In the genomic region with DNA sequence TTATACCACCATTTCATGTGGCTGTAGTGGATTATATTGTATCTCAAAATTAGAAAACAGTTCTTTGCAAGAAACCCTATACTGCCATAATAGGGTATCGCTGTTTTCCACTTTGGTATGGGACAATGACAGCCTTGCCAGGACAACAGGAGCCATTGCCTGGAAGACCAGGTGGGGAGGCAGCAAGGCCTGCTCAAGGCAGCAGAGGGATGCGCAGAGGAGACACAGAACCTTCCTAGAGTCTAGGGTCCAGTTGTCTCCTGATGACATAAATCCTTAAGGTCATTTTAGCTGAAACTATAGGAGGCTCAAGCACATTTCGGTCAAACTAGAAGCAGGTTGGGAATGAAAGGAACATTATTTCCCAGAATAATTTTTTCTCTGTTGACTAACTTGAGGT, we compare ENCODE assay signal across 20 cellular contexts. TPM values are rescaled to one million over a fixed set of nuclear protein-coding genes. Genes with fewer than 3 reads are reported as not detected.
DNase-seq lines count a peak whose midpoint lies in the region; ATAC-seq and TF ChIP-seq lines count a peak whose summit lies in the region.
"Had no signal": no experiment of that assay in that cellular context is flagged by ENCODE, and none has a peak within 500 bp of the region (broad histone marks: within the 10 kb centered on the region; RNA-seq: fewer than 3 reads in every experiment).

No MANE protein-coding gene starts in this region.

- H3K27ac Mint-ChIP-seq in MCF 10A (ENCODE audit: low read depth, unreplicated experiment) = peak overlapping the region; percentile 23
- peak overlapping the region; percentile 98 for H3K27ac Mint-ChIP-seq in dendritic cell treated with granulocyte-macrophage colony-stimulating factor and Interleukin-4, amounts not matched to agents 40 ng/mL and 50 ng/mL, for 4 days

- peaks cover 32% of the 10 kb centered on the region for H3K4me1 Mint-ChIP-seq in MCF 10A (ENCODE audit: insufficient read depth, unreplicated experiment)
- peaks cover 73% of the 10 kb centered on the region for H3K4me1 Mint-ChIP-seq in dendritic cell treated with granulocyte-macrophage colony-stimulating factor and Interleukin-4, amounts not matched to agents 40 ng/mL and 50 ng/mL, for 4 days (ENCODE audit: low read depth)

- dilution Hi-C loops in mammary epithelial cell (cut with HindIII; ENCODE audit: low sequenced_read_pairs) = no loop called here

- BruUV-seq in MCF 10A (replicated peaks; lab: Mats Ljungman, UMichigan) (no TSS peak), mammary epithelial cell (replicated peaks; lab: Mats Ljungman, UMichigan) (no TSS peak)

- whole genome bisulfite sequencing in mammary epithelial cell (ENCODE audit: low coverage, missing lambda C conversion rate) = 100% methylated on average over 3 of the region's 3 CpGs
- WGBS in prostate gland = 82% methylated on average over 3 of the region's 3 CpGs

- H3K4me2 ChIP-seq in mammary epithelial cell (ENCODE audit: insufficient read depth, low read depth, low read length) = no peak overlapping the region

- TF ChIP-seq POLR2A in prostate gland (IDR thresholded peaks at IDR 0.05) = no peak

- H3K27ac ChIP-seq in mammary epithelial cell (ENCODE audit: insufficient read depth, low read depth, low read length) = no peak overlapping the region
- peak overlapping the region; percentile 76 for H3K27ac ChIP-seq in prostate gland
- H3K27ac ChIP-seq: 22Rv1 had no signal

- DNase-seq in MCF 10A (ENCODE audit: unreplicated experiment) (no peak), mammary epithelial cell (no peak), prostate gland (ENCODE audit: low spot score) (no peak), ureter (ENCODE audit: low spot score) (no peak)
- DNase-seq: DMS53, Kasumi-1, NCI-H1105 treated with DMSO at 0.1 percent for 48 hours, NCI-H146, NCI-H1930, NCI-H2107, NCI-H446, NCI-H524 treated with DMSO at 0.1 percent for 48 hours, NCI-H774, SHP77 had no signal

- no peaks in the 10 kb centered on the region for H4K20me1 ChIP-seq in mammary epithelial cell (ENCODE audit: insufficient read depth, low read length)

- intact Hi-C loops in MCF 10A (cut with micrococcal nuclease) (no loop called here), mammary epithelial cell (cut with micrococcal nuclease) (no loop called here), prostate gland (cut with DNase I) (no loop called here)
- intact Hi-C loops in dendritic cell treated with granulocyte-macrophage colony-stimulating factor and Interleukin-4, amounts not matched to agents 40 ng/mL and 50 ng/mL, for 4 days (cut with micrococcal nuclease) = no loop called here

- H3K9ac ChIP-seq in mammary epithelial cell (ENCODE audit: insufficient read depth, low read length) = no peak overlapping the region

- H3K4me1 ChIP-seq in mammary epithelial cell (ENCODE audit: insufficient read depth, low read length) (peaks cover 43% of the 10 kb centered on the region), prostate gland (replicated peaks) (peaks cover 10% of the 10 kb centered on the region)

- TF ChIP-seq CTCF in MCF 10A (IDR thresholded peaks at IDR 0.05; ENCODE audit: unreplicated experiment) = no peak
- TF ChIP-seq CTCF in mammary epithelial cell (conservative IDR thresholded peaks at IDR 0.05 in 1 of 2, IDR thresholded peaks at IDR 0.05 in 1 of 2; ENCODE audit: extremely low read depth in 1 of 2, insufficient read depth in 1 of 2, low read depth in 1 of 2, low read length in 2 of 2) = no peak
- no peak for TF ChIP-seq CTCF in prostate gland (IDR thresholded peaks at IDR 0.05)

- CTCF ChIA-PET in MCF 10A (lab: Yijun Ruan, JAX) = interaction anchor here (0.7 kb wide), 1 partner anchor 146 kb away, joined by 4 read pairs; no protein-coding TSS in a partner anchor
- CTCF ChIA-PET in mammary epithelial cell (lab: Charles Lee; ENCODE audit: low non-redundant PET) = no interaction called here

- no peaks in the 10 kb centered on the region for H3K9me3 ChIP-seq in mammary epithelial cell (replicated peaks; ENCODE audit: insufficient read depth, low read length)
- no peaks in the 10 kb centered on the region for H3K9me3 ChIP-seq in prostate gland

- H3K36me3 ChIP-seq in mammary epithelial cell (ENCODE audit: insufficient read depth, low read length) (peaks cover 39% of the 10 kb centered on the region), prostate gland (peaks cover 0 to 4% of the 10 kb centered on the region in 2 donors)

- peaks cover 100% of the 10 kb centered on the region for H3K36me3 Mint-ChIP-seq in MCF 10A (ENCODE audit: insufficient read depth, unreplicated experiment)
- peaks cover 100% of the 10 kb centered on the region for H3K36me3 Mint-ChIP-seq in dendritic cell treated with granulocyte-macrophage colony-stimulating factor and Interleukin-4, amounts not matched to agents 40 ng/mL and 50 ng/mL, for 4 days (ENCODE audit: low read depth)

- H3K27me3 Mint-ChIP-seq in MCF 10A (ENCODE audit: insufficient read depth, unreplicated experiment) = no peaks in the 10 kb centered on the region
- H3K27me3 Mint-ChIP-seq in dendritic cell treated with granulocyte-macrophage colony-stimulating factor and Interleukin-4, amounts not matched to agents 40 ng/mL and 50 ng/mL, for 4 days = no peaks in the 10 kb centered on the region

- no peak overlapping the region for H3K4me3 Mint-ChIP-seq in MCF 10A (ENCODE audit: unreplicated experiment)
- no peak overlapping the region for H3K4me3 Mint-ChIP-seq in dendritic cell treated with granulocyte-macrophage colony-stimulating factor and Interleukin-4, amounts not matched to agents 40 ng/mL and 50 ng/mL, for 4 days

- peaks cover 14% of the 10 kb centered on the region for H3K79me2 ChIP-seq in mammary epithelial cell (ENCODE audit: insufficient read depth, low read length)

- H3K4me3 ChIP-seq in mammary epithelial cell (replicated peaks in 1 of 3; ENCODE audit: insufficient read depth in 1 of 3, low read depth in 2 of 3, low read length in 3 of 3) (no peak overlapping the region), prostate gland (no peak overlapping the region)
- H3K4me3 ChIP-seq: K562 had no signal

- POLR2A ChIA-PET in MCF 10A (lab: Yijun Ruan, JAX) = interaction anchor here (1.0 to 12.1 kb wide), 5 partner anchors 22 to 101 kb away, joined by 4 to 236 read pairs (median 5); a partner anchor contains a TSS

- no peak overlapping the region for H2AFZ ChIP-seq in mammary epithelial cell (ENCODE audit: low read depth, low read length)

- no peaks in the 10 kb centered on the region for H3K27me3 ChIP-seq in mammary epithelial cell (ENCODE audit: insufficient read depth, low read length)
- H3K27me3 ChIP-seq in prostate gland (replicated peaks; ENCODE audit: insufficient read depth) = no peaks in the 10 kb centered on the region

- H3K9me3 Mint-ChIP-seq in MCF 10A (ENCODE audit: unreplicated experiment) = no peaks in the 10 kb centered on the region
- no peaks in the 10 kb centered on the region for H3K9me3 Mint-ChIP-seq in dendritic cell treated with granulocyte-macrophage colony-stimulating factor and Interleukin-4, amounts not matched to agents 40 ng/mL and 50 ng/mL, for 4 days

- no peak for ATAC-seq in GM21576 (IDR thresholded peaks at IDR 0.05; ENCODE audit: unreplicated experiment)
- ATAC-seq in activated CD4-positive, CD25-positive, alpha-beta regulatory T cell treated with anti-CD3 and anti-CD28 coated beads, Interleukin-2, amount 50 U/mL, for 24 hours = no peak
- ATAC-seq in HG03457 (IDR thresholded peaks at IDR 0.05; ENCODE audit: unreplicated experiment) = no peak
- ATAC-seq: K562 had no signal

- in situ Hi-C loops in mammary epithelial cell (cut with MboI; ENCODE audit: low sequenced_read_pairs in 2 of 2) = no loop called here

RNA-seq across cellular contexts. Expression of a gene that starts 27.6 kb away (rescaled TPM):
- total RNA-seq in MCF 10A (2022) (77.0 and 87.7 TPM in 2 replicates), mammary epithelial cell (100 to 1,000 TPM in 1 of 2 donors, 10 to 100 TPM in 1; 63.3 to 104 TPM), prostate gland (100 to 1,000 TPM in 1 of 2 donors, 10 to 100 TPM in 1; 88.1 to 122 TPM), ureter (59.0 TPM)
- polyA plus RNA-seq in mammary epithelial cell = 93.1 TPM
- 92.8 TPM for polyA minus RNA-seq in mammary epithelial cell

RNA-seq across cellular contexts. Expression of a gene that starts 48.9 kb away (rescaled TPM):
- total RNA-seq in MCF 10A (2022) = 20.7 and 27.8 TPM in 2 replicates
- 10 to 100 TPM; 21.5 to 21.7 TPM for total RNA-seq in mammary epithelial cell
- polyA plus RNA-seq in mammary epithelial cell = 14.6 TPM
- 5.4 TPM for polyA minus RNA-seq in mammary epithelial cell
- 10 to 100 TPM; 65.9 to 67.4 TPM for total RNA-seq in prostate gland
- total RNA-seq in ureter = 84.5 TPM
